24 cellular contexts compared by ENCODE assay signal in the genomic region with DNA sequence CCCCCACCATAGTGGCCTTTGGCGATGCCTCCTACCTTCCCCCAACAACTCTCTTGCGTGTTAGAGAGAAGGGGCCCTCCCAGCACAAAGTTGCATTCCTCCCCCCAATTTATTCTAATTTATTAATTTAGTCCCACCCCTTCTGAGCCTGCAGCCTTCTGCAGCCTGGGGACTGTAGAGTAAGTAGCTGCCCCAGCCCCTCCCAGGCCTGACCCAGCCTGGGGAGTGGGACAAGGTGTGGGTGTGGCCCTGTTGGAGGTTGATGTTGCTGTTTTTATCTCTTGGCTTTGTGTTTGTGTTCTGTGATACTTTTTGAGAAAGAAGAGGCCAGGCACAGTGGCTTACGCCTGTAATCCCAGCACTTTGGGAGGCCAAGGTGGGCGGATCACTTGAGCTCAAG.
"Had no signal": no experiment of that assay in that cellular context is flagged by ENCODE, and none has a peak within 500 bp of the region (broad histone marks: within the 10 kb centered on the region; RNA-seq: fewer than 3 reads in every experiment).

No MANE protein-coding gene starts in this region.

- ATAC-seq: effector memory CD8-positive, alpha-beta T cell; esophagus mucosa; foreskin keratinocyte; gastroesophageal sphincter; heart right ventricle; left cardiac atrium; left lung; left ventricle myocardium superior; lower lobe of right lung; mucosa of descending colon; naive thymus-derived CD8-positive, alpha-beta T cell had no signal

- H3K36me3 ChIP-seq: colonic mucosa had no signal

- H3K9me3 Mint-ChIP-seq: dendritic cell treated with granulocyte-macrophage colony-stimulating factor and Interleukin-4, amounts not matched to agents 40 ng/mL and 50 ng/mL, for 4 days; effector memory CD8-positive, alpha-beta T cell; endodermal cell; mesothelial cell of epicardium; naive B cell; naive thymus-derived CD8-positive, alpha-beta T cell had no signal

- H3K27me3 Mint-ChIP-seq: dendritic cell treated with granulocyte-macrophage colony-stimulating factor and Interleukin-4, amounts not matched to agents 40 ng/mL and 50 ng/mL, for 4 days; effector memory CD8-positive, alpha-beta T cell; naive B cell; naive thymus-derived CD8-positive, alpha-beta T cell had no signal

- H3K27me3 ChIP-seq: colonic mucosa, esophagus squamous epithelium, foreskin keratinocyte, gastroesophageal sphincter, heart right ventricle, left lung had no signal

- H3K4me3 ChIP-seq: colonic mucosa, esophagus squamous epithelium, gastroesophageal sphincter, heart right ventricle, left lung, lower lobe of right lung, mucosa of descending colon had no signal

- H3K4me3 Mint-ChIP-seq: dendritic cell treated with granulocyte-macrophage colony-stimulating factor and Interleukin-4, amounts not matched to agents 40 ng/mL and 50 ng/mL, for 4 days; effector memory CD8-positive, alpha-beta T cell; endodermal cell; mesothelial cell of epicardium; naive B cell; naive thymus-derived CD8-positive, alpha-beta T cell had no signal

- H3K27ac Mint-ChIP-seq: dendritic cell treated with granulocyte-macrophage colony-stimulating factor and Interleukin-4, amounts not matched to agents 40 ng/mL and 50 ng/mL, for 4 days; effector memory CD8-positive, alpha-beta T cell; endodermal cell; mesothelial cell of epicardium had no signal

- H3K9me3 ChIP-seq: colonic mucosa, esophagus squamous epithelium, gastroesophageal sphincter, heart right ventricle, left lung, lower lobe of right lung, mucosa of descending colon had no signal

- H3K4me1 Mint-ChIP-seq: endodermal cell had no signal

- DNase-seq: colonic mucosa; cortex of kidney; effector CD8-positive, alpha-beta T cell; effector memory CD8-positive, alpha-beta T cell; endodermal cell; erythroblast; esophagus squamous epithelium; foreskin keratinocyte; head of caudate nucleus; heart right ventricle; hippocampal formation; left cardiac atrium; left lung; left ventricle myocardium superior; lower lobe of right lung; mesenchymal stem cell; mucosa of descending colon; naive B cell; naive thymus-derived CD8-positive, alpha-beta T cell had no signal

- H3K4me1 ChIP-seq: colonic mucosa, esophagus squamous epithelium, foreskin keratinocyte, gastroesophageal sphincter, heart right ventricle, left lung, lower lobe of right lung had no signal

- H3K27ac ChIP-seq: colonic mucosa, epithelial cell of prostate, esophagus squamous epithelium, foreskin keratinocyte, gastroesophageal sphincter, heart right ventricle, left lung, lower lobe of right lung had no signal
